15 cellular contexts compared by ENCODE assay signal in the genomic region with DNA sequence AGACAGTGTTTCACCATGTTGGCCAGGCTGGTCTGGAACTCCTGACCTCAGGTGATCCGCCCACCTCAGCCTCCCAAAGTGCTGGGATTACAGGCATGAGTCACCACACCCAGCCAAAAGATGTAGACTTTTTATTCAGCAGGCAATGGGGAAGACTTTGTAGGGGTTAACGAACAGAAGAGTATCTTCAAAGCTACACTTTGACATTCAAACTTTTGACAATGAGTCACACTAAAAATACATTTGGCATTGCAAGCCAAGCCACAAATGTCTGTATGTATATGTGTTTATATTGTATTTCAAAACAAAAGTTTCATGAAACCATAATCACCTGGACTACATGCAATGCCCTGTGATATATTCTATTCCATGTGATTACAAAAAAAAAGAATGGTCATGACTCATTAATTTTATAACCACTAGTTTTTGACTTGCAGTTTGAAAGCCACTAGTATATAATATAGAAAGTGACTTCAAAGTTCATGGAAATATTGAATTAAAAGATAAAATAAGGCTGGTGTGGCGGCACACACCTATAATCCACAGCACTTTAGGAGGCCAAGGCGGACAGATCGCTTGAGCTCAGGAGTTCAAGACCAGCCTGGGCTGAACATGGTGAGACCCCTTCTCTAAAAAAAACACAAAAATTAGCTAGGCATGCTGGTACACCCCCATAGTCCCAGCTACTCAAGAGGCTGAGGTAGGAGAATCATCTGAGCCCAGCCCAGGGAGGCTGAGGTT. TPM values are rescaled to one million over a fixed set of nuclear protein-coding genes. Genes with fewer than 3 reads are reported as not detected.
DNase-seq lines count a peak whose midpoint lies in the region; ATAC-seq and TF ChIP-seq lines count a peak whose summit lies in the region.
"Had no signal": no experiment of that assay in that cellular context is flagged by ENCODE, and none has a peak within 500 bp of the region (broad histone marks: within the 10 kb centered on the region; RNA-seq: fewer than 3 reads in every experiment).

No MANE protein-coding gene starts in this region.

- H3K27me3 Mint-ChIP-seq in activated naive CD8-positive, alpha-beta T cell treated with anti-CD3 and anti-CD28 coated beads, Interleukin-2, amount 10 ng/mL, durations not matched to agents 7 days and 5 days = no peaks in the 10 kb centered on the region

- no peaks in the 10 kb centered on the region for H3K9me3 Mint-ChIP-seq in activated naive CD8-positive, alpha-beta T cell treated with anti-CD3 and anti-CD28 coated beads, Interleukin-2, amount 10 ng/mL, durations not matched to agents 7 days and 5 days
- H3K9me3 Mint-ChIP-seq: nephron had no signal

- intact Hi-C loops in uterus (cut with DNase I; ENCODE audit: low total_unique reads) = no loop called here

- H3K36me3 ChIP-seq in HEK293 (ENCODE audit: control insufficient read depth in 2 of 2, insufficient read depth in 1 of 2, low read length in 2 of 2) (peaks cover 62 to 86% of the 10 kb centered on the region in 2 experiments), uterus (no peaks in the 10 kb centered on the region)

- peaks cover 19% of the 10 kb centered on the region for H3K4me1 Mint-ChIP-seq in activated naive CD8-positive, alpha-beta T cell treated with anti-CD3 and anti-CD28 coated beads, Interleukin-2, amount 10 ng/mL, durations not matched to agents 7 days and 5 days
- H3K4me1 Mint-ChIP-seq: nephron had no signal

- no peaks in the 10 kb centered on the region for H3K4me1 ChIP-seq in HEK293 (ENCODE audit: control insufficient read depth, insufficient read depth, low read length)
- no peaks in the 10 kb centered on the region for H3K4me1 ChIP-seq in uterus

- no peaks in the 10 kb centered on the region for H3K27me3 ChIP-seq in uterus

- peak overlapping the region; percentile 58 for H3K27ac Mint-ChIP-seq in activated naive CD8-positive, alpha-beta T cell treated with anti-CD3 and anti-CD28 coated beads, Interleukin-2, amount 10 ng/mL, durations not matched to agents 7 days and 5 days
- H3K27ac Mint-ChIP-seq: nephron had no signal

- POLR2A ChIA-PET in HEK293 (lab: Yijun Ruan, JAX) = interaction anchor here (0.6 to 2.9 kb wide), 3 partner anchors 9 to 228 kb away, joined by 3 to 16 read pairs (median 3); a partner anchor contains a TSS
- POLR2A ChIA-PET in activated naive CD8-positive, alpha-beta T cell treated with anti-CD3 and anti-CD28 coated beads, Interleukin-2, amount 10 ng/mL, durations not matched to agents 7 days and 5 days (lab: Charles Lee) = interaction anchor here (0.7 to 1.7 kb wide), 2 partner anchors 8 to 159 kb away, joined by 5 to 6 read pairs; no protein-coding TSS in a partner anchor

- TF ChIP-seq CTCF in HEK293 (tag by site-specific recombination; IDR thresholded peaks at IDR 0.05) = no peak
- TF ChIP-seq CTCF in uterus (IDR thresholded peaks at IDR 0.05) = no peak

- H3K27ac ChIP-seq in HEK293 (ENCODE audit: extremely low read depth, low read depth, low read length) (no peak overlapping the region), uterus (no peak overlapping the region)

- no peak for ATAC-seq in activated naive CD8-positive, alpha-beta T cell treated with anti-CD3 and anti-CD28 coated beads, Interleukin-2, amount 10 ng/mL, durations not matched to agents 7 days and 5 days (ENCODE audit: low read depth)
- ATAC-seq in HG02852 (IDR thresholded peaks at IDR 0.05; ENCODE audit: unreplicated experiment) = no peak
- ATAC-seq: left ventricle myocardium superior had no signal

- peak; percentile 22 for DNase-seq in Caki2 (ENCODE audit: low read depth)
- no peak for DNase-seq in activated naive CD8-positive, alpha-beta T cell treated with anti-CD3 and anti-CD28 coated beads, Interleukin-2, amount 10 ng/mL, durations not matched to agents 7 days and 5 days
- DNase-seq in glomerular visceral epithelial cell (ENCODE audit: extremely low spot score) = peak; percentile 25
- DNase-seq in uterus = no peak
- DNase-seq in HUDEP-2 (lab: John Stamatoyannopoulos, UW; ENCODE audit: unreplicated experiment in 76 of 76) = no peak
- DNase-seq: central memory CD4-positive, alpha-beta T cell; erythroblast; GOT3; left ventricle myocardium superior; NK-92 treated with Interleukin-12 subunit alpha and Interleukin-12 subunit beta, amount 100 ng/mL, for 24 hours; SHP77; substantia nigra had no signal

- TF ChIP-seq POLR2A in uterus (IDR thresholded peaks at IDR 0.05) = no peak

- in situ Hi-C loops in Caki2 (cut with HindIII; ENCODE audit: low pct_unique_long_range_greater_than_20kb, low sequenced_read_pairs) = no loop called here

- H3K9me3 ChIP-seq in HEK293 (ENCODE audit: control insufficient read depth, insufficient read depth, low read depth, low read length) = no peaks in the 10 kb centered on the region
- H3K9me3 ChIP-seq in uterus = no peaks in the 10 kb centered on the region

- H3K36me3 Mint-ChIP-seq in activated naive CD8-positive, alpha-beta T cell treated with anti-CD3 and anti-CD28 coated beads, Interleukin-2, amount 10 ng/mL, durations not matched to agents 7 days and 5 days = peaks cover 28% of the 10 kb centered on the region

- CTCF ChIA-PET in HEK293 (lab: Yijun Ruan, JAX) = interaction anchor here (0.6 to 0.7 kb wide), 2 partner anchors 9 to 851 kb away, joined by 3 read pairs; no protein-coding TSS in a partner anchor

- no peak overlapping the region for H3K4me3 ChIP-seq in HEK293 (ENCODE audit: low read depth, low read length)
- no peak overlapping the region for H3K4me3 ChIP-seq in uterus

- H3K4me3 Mint-ChIP-seq in activated naive CD8-positive, alpha-beta T cell treated with anti-CD3 and anti-CD28 coated beads, Interleukin-2, amount 10 ng/mL, durations not matched to agents 7 days and 5 days = no peak overlapping the region
- H3K4me3 Mint-ChIP-seq: nephron had no signal

TF ChIP-seq in HEK293, 187 proteins besides CTCF, POLR2A, EP300 and RAD21 (continues in another document):
- no peak for TF ChIP-seq ZNF548 (tag by site-specific recombination; IDR thresholded peaks at IDR 0.05)
- TF ChIP-seq, protein P1, sequence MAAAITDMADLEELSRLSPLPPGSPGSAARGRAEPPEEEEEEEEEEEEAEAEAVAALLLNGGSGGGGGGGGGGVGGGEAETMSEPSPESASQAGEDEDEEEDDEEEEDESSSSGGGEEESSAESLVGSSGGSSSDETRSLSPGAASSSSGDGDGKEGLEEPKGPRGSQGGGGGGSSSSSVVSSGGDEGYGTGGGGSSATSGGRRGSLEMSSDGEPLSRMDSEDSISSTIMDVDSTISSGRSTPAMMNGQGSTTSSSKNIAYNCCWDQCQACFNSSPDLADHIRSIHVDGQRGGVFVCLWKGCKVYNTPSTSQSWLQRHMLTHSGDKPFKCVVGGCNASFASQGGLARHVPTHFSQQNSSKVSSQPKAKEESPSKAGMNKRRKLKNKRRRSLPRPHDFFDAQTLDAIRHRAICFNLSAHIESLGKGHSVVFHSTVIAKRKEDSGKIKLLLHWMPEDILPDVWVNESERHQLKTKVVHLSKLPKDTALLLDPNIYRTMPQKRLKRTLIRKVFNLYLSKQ (tag by site-specific recombination; IDR thresholded peaks at IDR 0.05; ENCODE audit: borderline replicate concordance) = no peak
- no peak for TF ChIP-seq ZNF302 (tag by site-specific recombination; IDR thresholded peaks at IDR 0.05; ENCODE audit: low read depth)
- no peak for TF ChIP-seq ZNF211 (tag by site-specific recombination; IDR thresholded peaks at IDR 0.05; ENCODE audit: low read depth)
- TF ChIP-seq ZNF561 (tag by site-specific recombination; IDR thresholded peaks at IDR 0.05; ENCODE audit: borderline replicate concordance) = no peak
- no peak for TF ChIP-seq ZNF585B (tag by site-specific recombination; IDR thresholded peaks at IDR 0.05)
- peak; percentile 61; the same call in 1 of the 2 replicates for TF ChIP-seq ZNF394 (tag by site-specific recombination; IDR thresholded peaks at IDR 0.05; ENCODE audit: borderline replicate concordance)
- no peak for TF ChIP-seq GLI2 (tag by site-specific recombination; IDR thresholded peaks at IDR 0.05; ENCODE audit: borderline replicate concordance, low read depth)
- TF ChIP-seq, protein P2, sequence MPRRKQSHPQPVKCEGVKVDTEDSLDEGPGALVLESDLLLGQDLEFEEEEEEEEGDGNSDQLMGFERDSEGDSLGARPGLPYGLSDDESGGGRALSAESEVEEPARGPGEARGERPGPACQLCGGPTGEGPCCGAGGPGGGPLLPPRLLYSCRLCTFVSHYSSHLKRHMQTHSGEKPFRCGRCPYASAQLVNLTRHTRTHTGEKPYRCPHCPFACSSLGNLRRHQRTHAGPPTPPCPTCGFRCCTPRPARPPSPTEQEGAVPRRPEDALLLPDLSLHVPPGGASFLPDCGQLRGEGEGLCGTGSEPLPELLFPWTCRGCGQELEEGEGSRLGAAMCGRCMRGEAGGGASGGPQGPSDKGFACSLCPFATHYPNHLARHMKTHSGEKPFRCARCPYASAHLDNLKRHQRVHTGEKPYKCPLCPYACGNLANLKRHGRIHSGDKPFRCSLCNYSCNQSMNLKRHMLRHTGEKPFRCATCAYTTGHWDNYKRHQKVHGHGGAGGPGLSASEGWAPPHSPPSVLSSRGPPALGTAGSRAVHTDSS (tag by site-specific recombination; IDR thresholded peaks at IDR 0.05) = no peak
- TF ChIP-seq ZNF843 (tag by site-specific recombination; IDR thresholded peaks at IDR 0.05) = no peak
- no peak for TF ChIP-seq GFI1B (tag by site-specific recombination; IDR thresholded peaks at IDR 0.05)
- no peak for TF ChIP-seq ZBTB48 (tag by site-specific recombination; IDR thresholded peaks at IDR 0.05)
- no peak for TF ChIP-seq OVOL3 (tag by site-specific recombination; IDR thresholded peaks at IDR 0.05)
- TF ChIP-seq ZFP3 (tag by site-specific recombination; IDR thresholded peaks at IDR 0.05; ENCODE audit: low read depth) = no peak
- no peak for TF ChIP-seq ZNF555 (tag by site-specific recombination; conservative IDR thresholded peaks at IDR 0.05)
- no peak for TF ChIP-seq ZNF157 (tag by site-specific recombination; IDR thresholded peaks at IDR 0.05)

RNA-seq across cellular contexts. Expression of a gene that starts 8.3 kb away (rescaled TPM):
- total RNA-seq in Caki2 (2014; rRNA removed; shearing (Covaris generic); ENCODE audit: low replicate concordance) = 17.8 and 19.3 TPM in 2 replicates
- 10 to 100 TPM; 26.9 to 29.0 TPM for total RNA-seq in activated naive CD8-positive, alpha-beta T cell treated with anti-CD3 and anti-CD28 coated beads, Interleukin-2, amount 10 ng/mL, durations not matched to agents 7 days and 5 days
- total RNA-seq in uterus = 10 to 100 TPM; 18.8 to 38.2 (median 27.3) TPM

RNA-seq across cellular contexts. Expression of a gene that starts 17.2 kb away (rescaled TPM):
- 18.9 and 25.9 TPM in 2 replicates for total RNA-seq in Caki2 (2014; rRNA removed; shearing (Covaris generic); ENCODE audit: low replicate concordance)
- total RNA-seq in activated naive CD8-positive, alpha-beta T cell treated with anti-CD3 and anti-CD28 coated beads, Interleukin-2, amount 10 ng/mL, durations not matched to agents 7 days and 5 days = 10 to 100 TPM; 26.5 to 26.6 TPM
- total RNA-seq in uterus = 10 to 100 TPM; 20.0 to 62.0 (median 45.3) TPM

Comparison
In these comparisons a context has a peak if more than half of its experiments do, and no peak if none do; other contexts are left out.
1. DNase-seq: peak in Caki2 (single experiment) and glomerular visceral epithelial cell (single experiment); none in activated naive CD8-positive, alpha-beta T cell treated with anti-CD3 and anti-CD28 coated beads, Interleukin-2, amount 10 ng/mL, durations not matched to agents 7 days and 5 days (single experiment), uterus (0 of 2) and HUDEP-2 (0 of 76).